ENCODE assay signal across 9 cellular contexts in the genomic region with DNA sequence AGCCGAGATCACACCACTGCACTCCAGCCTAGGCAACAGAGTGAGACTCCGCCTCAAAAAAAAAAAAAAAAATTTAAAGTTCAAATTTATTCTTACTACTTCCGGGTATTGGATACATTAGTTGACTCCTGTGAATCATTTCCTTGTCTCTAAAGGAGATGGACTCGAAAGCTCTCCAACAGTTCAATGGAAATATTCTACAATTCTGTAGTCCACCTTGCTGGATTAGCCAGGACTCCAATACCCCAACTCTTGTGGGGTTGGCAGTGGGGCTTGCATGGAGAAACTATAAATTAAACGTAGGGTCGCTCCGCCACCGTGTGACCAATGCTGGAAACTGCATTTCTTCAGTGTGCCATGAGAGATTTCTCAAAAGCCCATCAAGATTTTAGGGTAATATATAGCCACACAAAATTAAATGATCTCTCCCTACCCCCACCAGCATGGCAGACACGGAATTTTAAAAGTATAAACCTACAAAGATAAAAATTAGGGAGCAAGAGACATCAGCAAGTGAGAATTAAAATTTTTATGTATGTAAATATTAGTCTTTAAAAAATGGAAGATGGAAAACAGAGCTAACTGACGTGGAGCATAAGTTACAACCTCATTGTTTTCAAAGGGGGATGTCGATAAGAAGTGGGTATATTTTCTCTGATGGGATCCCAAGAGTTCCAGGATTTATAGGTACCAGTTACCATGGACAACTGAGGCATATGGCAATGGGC. TPM values are rescaled to one million over a fixed set of nuclear protein-coding genes. Genes with fewer than 3 reads are reported as not detected.
A peak's percentile ranks its signal among the peaks of the same experiment; 100 is the strongest.
DNase-seq lines count a peak whose midpoint lies in the region; ATAC-seq and TF ChIP-seq lines count a peak whose summit lies in the region.
"Had no signal": no experiment of that assay in that cellular context is flagged by ENCODE, and none has a peak within 500 bp of the region (broad histone marks: within the 10 kb centered on the region; RNA-seq: fewer than 3 reads in every experiment).

No MANE protein-coding gene starts in this region.

- no peaks in the 10 kb centered on the region for H3K79me2 ChIP-seq in Loucy (ENCODE audit: insufficient read depth, low read length)
- no peaks in the 10 kb centered on the region for H3K79me2 ChIP-seq in SK-N-SH (ENCODE audit: insufficient read depth)

- H3K9me2 ChIP-seq in Loucy (replicated peaks; ENCODE audit: low read depth, low read length) (no peaks in the 10 kb centered on the region), SK-N-SH (no peaks in the 10 kb centered on the region)

- H3F3A ChIP-seq in Loucy (ENCODE audit: low read depth) (no peaks in the 10 kb centered on the region), SK-N-SH (replicated peaks; ENCODE audit: insufficient read depth) (no peaks in the 10 kb centered on the region)

- H3K27ac ChIP-seq in SK-N-SH (ENCODE audit: low read depth in 2 of 2, low read length in 1 of 2), result no peak overlapping the region
- H3K27ac ChIP-seq in left ventricle myocardium inferior (replicated peaks), result no peak overlapping the region
- H3K27ac ChIP-seq: epithelial cell of prostate had no signal

- H3K4me1 ChIP-seq in Loucy (ENCODE audit: insufficient read depth, low read length, poor library complexity, severe bottlenecking), result peaks cover 14% of the 10 kb centered on the region
- no peaks in the 10 kb centered on the region; a peak in 1 of 4 replicates for H3K4me1 ChIP-seq in SK-N-SH (ENCODE audit: control insufficient read depth in 1 of 2, insufficient read depth in 2 of 2, low read depth in 1 of 2, low read length in 1 of 2)
- H3K4me1 ChIP-seq in left ventricle myocardium inferior, result peaks cover 5% of the 10 kb centered on the region

- 27% methylated on average over 11 of the region's 11 CpGs for WGBS in SK-N-SH (ENCODE audit: low lambda C conversion rate)

- no peaks in the 10 kb centered on the region for H4K20me1 ChIP-seq in Loucy (ENCODE audit: insufficient read depth, low read length, poor library complexity, severe bottlenecking)
- H4K20me1 ChIP-seq in SK-N-SH (ENCODE audit: insufficient read depth), result no peaks in the 10 kb centered on the region

- CTCF ChIA-PET in SK-N-SH (lab: Yijun Ruan, JAX), result interaction anchor here (0.6 to 9.6 kb wide), 69 partner anchors 8 to 600 kb away, joined by 3 to 96 read pairs (median 5); partner anchors contain the start of genes GAREM2, HADHB, KIF3C and RAB10

- TF ChIP-seq CTCF in Loucy (conservative IDR thresholded peaks at IDR 0.05; ENCODE audit: low read length) (peak; percentile 93), SK-N-SH (IDR thresholded peaks at IDR 0.05) (peak; percentile 96), left ventricle myocardium inferior (IDR thresholded peaks at IDR 0.05; ENCODE audit: borderline replicate concordance) (peak; percentile 82)

- DNase-seq in EL (peak; percentile 66), SK-N-SH (peak; percentile 85), left ventricle myocardium inferior (peak; percentile 37), putamen (ENCODE audit: low spot score) (peak; percentile 62), HPDE6-E6E7 (ENCODE audit: extremely low spot score) (no peak)
- peak; percentile 20 for DNase-seq in activated naive CD8-positive, alpha-beta T cell treated with anti-CD3 and anti-CD28 coated beads, Interleukin-2, amount 50 U/mL, for 16 hours (ENCODE audit: low read depth, low spot score)

- POLR2A ChIA-PET in SK-N-SH (lab: Yijun Ruan, JAX), result interaction anchor here (0.6 kb wide), 1 partner anchor 346 kb away, joined by 4 read pairs; no protein-coding TSS in a partner anchor

- intact Hi-C loops in left ventricle myocardium inferior (cut with micrococcal nuclease), result loop anchor here (5.0 kb wide), 1 partner anchor 153 kb away; no protein-coding TSS in a partner anchor

- H3K9ac ChIP-seq in Loucy (ENCODE audit: low read depth, low read length, poor library complexity, severe bottlenecking) (no peak overlapping the region), SK-N-SH (no peak overlapping the region)

- TF ChIP-seq RAD21 in SK-N-SH (IDR thresholded peaks at IDR 0.05; ENCODE audit: low read length), result peak; percentile 100

- TF ChIP-seq EP300 in SK-N-SH (IDR thresholded peaks at IDR 0.05; ENCODE audit: borderline replicate concordance in 1 of 2, low read depth in 1 of 2, low read length in 1 of 2), result no peak

- H3K4me3 ChIP-seq in Loucy (ENCODE audit: low read length, poor library complexity, severe bottlenecking) (no peak overlapping the region), SK-N-SH (ENCODE audit: low read depth in 2 of 2, low read length in 1 of 2) (no peak overlapping the region), left ventricle myocardium inferior (no peak overlapping the region)

- H2AFZ ChIP-seq in Loucy (ENCODE audit: low read length) (no peak overlapping the region), SK-N-SH (ENCODE audit: low read depth) (no peak overlapping the region)

- H3K4me2 ChIP-seq in Loucy (ENCODE audit: low read depth, low read length, poor library complexity, severe bottlenecking) (no peak overlapping the region), SK-N-SH (no peak overlapping the region)

- ATAC-seq in HG03045 (IDR thresholded peaks at IDR 0.05; ENCODE audit: unreplicated experiment), result no peak

- H3K9me3 ChIP-seq in Loucy (ENCODE audit: insufficient read depth, low read depth, low read length), result no peaks in the 10 kb centered on the region
- H3K9me3 ChIP-seq in SK-N-SH, result no peaks in the 10 kb centered on the region
- no peaks in the 10 kb centered on the region for H3K9me3 ChIP-seq in left ventricle myocardium inferior (replicated peaks)

- no peaks in the 10 kb centered on the region for H3K36me3 ChIP-seq in Loucy (ENCODE audit: insufficient read depth, low read length)
- H3K36me3 ChIP-seq in SK-N-SH (replicated peaks in 1 of 2; ENCODE audit: control insufficient read depth in 1 of 2, insufficient read depth in 2 of 2, low read length in 1 of 2), result no peaks in the 10 kb centered on the region
- H3K36me3 ChIP-seq in left ventricle myocardium inferior, result no peaks in the 10 kb centered on the region

- no peaks in the 10 kb centered on the region for H3K27me3 ChIP-seq in Loucy (ENCODE audit: insufficient read depth, low read length, poor library complexity, severe bottlenecking)
- no peaks in the 10 kb centered on the region; the same call in 1 of the 2 replicates for H3K27me3 ChIP-seq in SK-N-SH (ENCODE audit: insufficient read depth)
- no peaks in the 10 kb centered on the region for H3K27me3 ChIP-seq in left ventricle myocardium inferior (ENCODE audit: low read depth)

TF ChIP-seq in SK-N-SH, 30 proteins besides CTCF, POLR2A, EP300 and RAD21:
- TF ChIP-seq FOXJ3 (CRISPR knock-in tag; IDR thresholded peaks at IDR 0.05), result no peak
- TF ChIP-seq RFX5 (IDR thresholded peaks at IDR 0.05; ENCODE audit: low read length), result 0 out of 2 replicates have a peak, but pooled peaks have one; percentile 26
- TF ChIP-seq NRF1 (IDR thresholded peaks at IDR 0.05; ENCODE audit: low read depth, low read length), result 0 out of 2 replicates have a peak, but pooled peaks have one; percentile 16
- TF ChIP-seq CHD2 (IDR thresholded peaks at IDR 0.05; ENCODE audit: low read length, partially characterized antibody), result peak; percentile 38
- peak; percentile 99 for TF ChIP-seq SMC3 (IDR thresholded peaks at IDR 0.05; ENCODE audit: low read depth, low read length)
- TF ChIP-seq FOSL2 (IDR thresholded peaks at IDR 0.05; ENCODE audit: borderline replicate concordance, low read depth), result no peak

RNA-seq across cellular contexts. Expression of gene GAREM2, which starts 27.8 kb away (rescaled TPM):
- 1.5 and 3.7 TPM in 2 replicates for polyA plus RNA-seq in SK-N-SH (2012; rRNA removed)
- polyA plus RNA-seq in SK-N-SH (2012; cell fraction: cytosol; rRNA removed), result 0.55 and 1.1 TPM in 2 replicates
- polyA plus RNA-seq in SK-N-SH (2012; cell fraction: nucleus; rRNA removed), result 3.1 and 3.6 TPM in 2 replicates
- 0.93 TPM for total RNA-seq in left ventricle myocardium inferior
